Comparison of ENCODE assay signal across 1 cellular context in genomic region chr17:68460096-68460495, GRCh38.
TF ChIP-seq lines count a peak whose summit lies in the region.

No MANE protein-coding gene starts in this region.

TF ChIP-seq in H1, 55 proteins besides CTCF, POLR2A, EP300 and RAD21:
- TF ChIP-seq USF2 (IDR thresholded peaks at IDR 0.05; ENCODE audit: low read length) (no peak), RXRA (IDR thresholded peaks at IDR 0.05; ENCODE audit: insufficient read depth, low read depth, low read length) (no peak), RNF2 (IDR thresholded peaks at IDR 0.05; ENCODE audit: borderline replicate concordance, low read depth, low read length, missing control alignments, poor library complexity, severe bottlenecking) (no peak), CHD1 (IDR thresholded peaks at IDR 0.05; ENCODE audit: low read depth, low read length) (no peak), TCF12 (IDR thresholded peaks at IDR 0.05; ENCODE audit: low read depth, low read length) (no peak), KDM4A (IDR thresholded peaks at IDR 0.05; ENCODE audit: low read depth, low read length, severe bottlenecking) (no peak), SP4 (IDR thresholded peaks at IDR 0.05; ENCODE audit: low read length) (no peak), NRF1 (IDR thresholded peaks at IDR 0.05; ENCODE audit: low read depth, low read length) (no peak), YY1 (IDR thresholded peaks at IDR 0.05; ENCODE audit: low read depth, low read length) (no peak), TBP (IDR thresholded peaks at IDR 0.05; ENCODE audit: low read depth, low read length) (no peak), KDM5A (IDR thresholded peaks at IDR 0.05; ENCODE audit: low read length) (no peak), ASH2L (IDR thresholded peaks at IDR 0.05; ENCODE audit: low read length) (no peak), ZNF274 (IDR thresholded peaks at IDR 0.05; ENCODE audit: borderline replicate concordance, extremely low read depth, low read length) (no peak), CHD2 (IDR thresholded peaks at IDR 0.05; ENCODE audit: low read length) (no peak), E2F6 (IDR thresholded peaks at IDR 0.05) (no peak), CEBPB (IDR thresholded peaks at IDR 0.05; ENCODE audit: low read depth, low read length) (no peak)
TF ChIP-seq in H1: peak in this region for 0.
